2 cellular contexts compared by ENCODE assay signal in the genomic region with DNA sequence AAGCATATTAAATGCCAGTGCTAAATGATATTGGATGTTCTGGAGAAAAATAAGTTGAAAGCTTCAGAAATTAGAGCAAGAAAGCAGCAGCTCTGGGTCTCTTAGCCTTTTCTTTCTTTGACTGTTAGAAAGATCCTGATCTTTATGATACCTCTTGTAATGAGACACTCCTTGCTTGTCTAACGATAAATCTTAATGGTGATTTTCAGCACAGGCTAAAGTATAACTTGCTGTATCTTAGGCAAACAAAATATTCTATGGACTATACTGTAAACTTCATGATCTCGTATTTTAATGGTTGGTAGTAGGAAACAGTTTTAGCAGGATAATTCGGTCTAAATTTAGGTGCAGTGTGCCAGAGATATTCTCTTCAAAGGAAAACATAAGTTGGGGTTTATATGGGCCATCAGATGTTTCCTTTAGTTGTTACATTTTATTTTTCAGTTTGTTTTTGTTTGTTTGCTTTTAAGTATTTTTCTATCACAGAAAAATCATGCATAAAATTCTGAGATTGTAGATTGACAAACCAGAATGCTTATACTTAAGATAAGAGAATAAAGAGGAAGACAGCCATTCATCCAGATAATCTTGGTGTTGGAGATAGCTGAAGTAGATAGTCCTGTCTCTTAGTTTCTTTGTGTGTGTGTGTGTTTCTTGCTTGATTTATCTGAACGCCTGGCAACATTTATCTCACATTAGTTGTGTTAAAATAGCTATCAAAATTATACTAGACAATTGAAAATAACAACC.
TF ChIP-seq lines count a peak whose summit lies in the region.

No MANE protein-coding gene starts in this region.

TF ChIP-seq in A549, 52 proteins besides CTCF, POLR2A, EP300 and RAD21 (continued from another document):
- TF ChIP-seq, protein P1, sequence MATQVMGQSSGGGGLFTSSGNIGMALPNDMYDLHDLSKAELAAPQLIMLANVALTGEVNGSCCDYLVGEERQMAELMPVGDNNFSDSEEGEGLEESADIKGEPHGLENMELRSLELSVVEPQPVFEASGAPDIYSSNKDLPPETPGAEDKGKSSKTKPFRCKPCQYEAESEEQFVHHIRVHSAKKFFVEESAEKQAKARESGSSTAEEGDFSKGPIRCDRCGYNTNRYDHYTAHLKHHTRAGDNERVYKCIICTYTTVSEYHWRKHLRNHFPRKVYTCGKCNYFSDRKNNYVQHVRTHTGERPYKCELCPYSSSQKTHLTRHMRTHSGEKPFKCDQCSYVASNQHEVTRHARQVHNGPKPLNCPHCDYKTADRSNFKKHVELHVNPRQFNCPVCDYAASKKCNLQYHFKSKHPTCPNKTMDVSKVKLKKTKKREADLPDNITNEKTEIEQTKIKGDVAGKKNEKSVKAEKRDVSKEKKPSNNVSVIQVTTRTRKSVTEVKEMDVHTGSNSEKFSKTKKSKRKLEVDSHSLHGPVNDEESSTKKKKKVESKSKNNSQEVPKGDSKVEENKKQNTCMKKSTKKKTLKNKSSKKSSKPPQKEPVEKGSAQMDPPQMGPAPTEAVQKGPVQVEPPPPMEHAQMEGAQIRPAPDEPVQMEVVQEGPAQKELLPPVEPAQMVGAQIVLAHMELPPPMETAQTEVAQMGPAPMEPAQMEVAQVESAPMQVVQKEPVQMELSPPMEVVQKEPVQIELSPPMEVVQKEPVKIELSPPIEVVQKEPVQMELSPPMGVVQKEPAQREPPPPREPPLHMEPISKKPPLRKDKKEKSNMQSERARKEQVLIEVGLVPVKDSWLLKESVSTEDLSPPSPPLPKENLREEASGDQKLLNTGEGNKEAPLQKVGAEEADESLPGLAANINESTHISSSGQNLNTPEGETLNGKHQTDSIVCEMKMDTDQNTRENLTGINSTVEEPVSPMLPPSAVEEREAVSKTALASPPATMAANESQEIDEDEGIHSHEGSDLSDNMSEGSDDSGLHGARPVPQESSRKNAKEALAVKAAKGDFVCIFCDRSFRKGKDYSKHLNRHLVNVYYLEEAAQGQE (IDR thresholded peaks at IDR 0.05) = no peak
- TF ChIP-seq EHF (CRISPR knock-in tag; IDR thresholded peaks at IDR 0.05) = no peak
- TF ChIP-seq CHD4 (IDR thresholded peaks at IDR 0.05; ENCODE audit: borderline replicate concordance) = no peak
- TF ChIP-seq CBX8 (IDR thresholded peaks at IDR 0.05) = no peak
TF ChIP-seq in A549: peak in this region for 0.

TF ChIP-seq in HEK293, 187 proteins besides CTCF, POLR2A, EP300 and RAD21 (continued from another document):
- 0 out of 2 replicates have a peak, but pooled peaks have one; percentile 31 for TF ChIP-seq PRDM4 (tag by site-specific recombination; IDR thresholded peaks at IDR 0.05)
- no peak for TF ChIP-seq ZNF830 (tag by site-specific recombination; IDR thresholded peaks at IDR 0.05; ENCODE audit: low read depth)
- peak; percentile 48; the same call in 1 of the 2 replicates for TF ChIP-seq WT1 (tag by site-specific recombination; IDR thresholded peaks at IDR 0.05)
- no peak for TF ChIP-seq ZNF274 (IDR thresholded peaks at IDR 0.05; ENCODE audit: low read length)
- no peak for TF ChIP-seq ZNF274 (tag by site-specific recombination; IDR thresholded peaks at IDR 0.05; ENCODE audit: borderline replicate concordance)
- no peak for TF ChIP-seq BCL11B (tag by site-specific recombination; IDR thresholded peaks at IDR 0.05; ENCODE audit: low read depth)
- TF ChIP-seq, protein P2, sequence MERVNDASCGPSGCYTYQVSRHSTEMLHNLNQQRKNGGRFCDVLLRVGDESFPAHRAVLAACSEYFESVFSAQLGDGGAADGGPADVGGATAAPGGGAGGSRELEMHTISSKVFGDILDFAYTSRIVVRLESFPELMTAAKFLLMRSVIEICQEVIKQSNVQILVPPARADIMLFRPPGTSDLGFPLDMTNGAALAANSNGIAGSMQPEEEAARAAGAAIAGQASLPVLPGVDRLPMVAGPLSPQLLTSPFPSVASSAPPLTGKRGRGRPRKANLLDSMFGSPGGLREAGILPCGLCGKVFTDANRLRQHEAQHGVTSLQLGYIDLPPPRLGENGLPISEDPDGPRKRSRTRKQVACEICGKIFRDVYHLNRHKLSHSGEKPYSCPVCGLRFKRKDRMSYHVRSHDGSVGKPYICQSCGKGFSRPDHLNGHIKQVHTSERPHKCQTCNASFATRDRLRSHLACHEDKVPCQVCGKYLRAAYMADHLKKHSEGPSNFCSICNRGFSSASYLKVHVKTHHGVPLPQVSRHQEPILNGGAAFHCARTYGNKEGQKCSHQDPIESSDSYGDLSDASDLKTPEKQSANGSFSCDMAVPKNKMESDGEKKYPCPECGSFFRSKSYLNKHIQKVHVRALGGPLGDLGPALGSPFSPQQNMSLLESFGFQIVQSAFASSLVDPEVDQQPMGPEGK (tag by site-specific recombination; IDR thresholded peaks at IDR 0.05) = no peak
- peak; percentile 94 for TF ChIP-seq PRDM6 (tag by site-specific recombination; IDR thresholded peaks at IDR 0.05)
- no peak for TF ChIP-seq ZNF48 (tag by site-specific recombination; IDR thresholded peaks at IDR 0.05)
